In the genomic region with DNA sequence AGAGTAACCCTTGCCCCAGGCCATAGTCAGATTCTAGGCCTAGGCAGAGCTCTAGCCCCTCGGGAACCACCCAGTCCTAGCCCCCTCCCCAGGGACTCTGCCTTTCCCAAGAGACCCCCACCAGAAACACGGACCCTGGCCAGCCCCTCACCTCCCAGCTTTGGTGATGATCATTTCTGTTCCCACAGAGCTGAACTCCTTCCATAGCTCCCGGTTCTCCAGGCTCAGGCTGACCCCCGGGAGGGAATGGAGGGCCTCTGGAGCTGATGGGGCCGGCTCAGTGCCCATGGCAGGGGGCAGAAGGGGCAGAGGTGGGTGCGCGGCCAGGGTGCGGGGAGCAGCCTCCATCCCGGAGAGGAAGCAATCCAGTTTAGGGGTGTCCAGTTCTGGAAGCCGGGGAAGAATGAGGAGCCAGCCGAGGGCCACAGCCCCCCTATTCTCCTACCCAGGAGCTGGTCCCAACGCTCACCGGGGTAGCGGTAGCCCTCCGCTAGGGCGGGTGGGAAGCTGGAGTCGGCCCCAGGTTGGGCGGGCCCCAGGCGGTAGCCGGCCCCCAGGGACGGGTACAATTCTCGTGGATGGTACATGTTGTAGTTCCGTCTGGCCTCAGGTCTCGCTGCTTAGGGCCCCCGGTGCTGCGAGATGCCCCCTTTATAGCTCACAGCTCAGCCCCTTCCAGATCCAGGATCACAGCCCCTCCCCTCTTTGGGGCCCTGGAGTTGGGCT, we compare ENCODE assay signal across 11 cellular contexts. TPM values are rescaled to one million over a fixed set of nuclear protein-coding genes. Genes with fewer than 3 reads are reported as not detected.
DNase-seq lines count a peak whose midpoint lies in the region; ATAC-seq, FAIRE-seq and TF ChIP-seq lines count a peak whose summit lies in the region.
"Had no signal": no experiment of that assay in that cellular context is flagged by ENCODE, and none has a peak within 500 bp of the region (broad histone marks: within the 10 kb centered on the region; RNA-seq: fewer than 3 reads in every experiment).

No MANE protein-coding gene starts in this region.

- peak overlapping the region; percentile 95 for H3K4me3 Mint-ChIP-seq in activated T-helper 17 cell treated with anti-CD3 and anti-CD28 coated beads, Interleukin-2, amount 50 U/mL, for 72 hours

- H3K9me3 Mint-ChIP-seq in activated T-helper 17 cell treated with anti-CD3 and anti-CD28 coated beads, Interleukin-2, amount 50 U/mL, for 72 hours: no peaks in the 10 kb centered on the region

- no peak for TF ChIP-seq EP300 in stomach (IDR thresholded peaks at IDR 0.05)

- intact Hi-C loops in kidney (cut with DNase I): no loop called here
- intact Hi-C loops in stomach (cut with DNase I; ENCODE audit: low total_unique reads): no loop called here

- H3K4me1 ChIP-seq in kidney (ENCODE audit: control insufficient read depth in 1 of 2, insufficient read depth in 1 of 2, low read depth in 1 of 2, low read length in 2 of 2) (peaks cover 16 to 26% of the 10 kb centered on the region in 2 donors), stomach (peaks cover 36 to 66% (median 49%) of the 10 kb centered on the region in 4 donors)

- H3K9me3 ChIP-seq in kidney (ENCODE audit: control insufficient read depth in 1 of 2, low read length in 2 of 2): no peaks in the 10 kb centered on the region
- no peaks in the 10 kb centered on the region for H3K9me3 ChIP-seq in stomach

- TF ChIP-seq POLR2A in stomach (IDR thresholded peaks at IDR 0.05): no peak

- H3K27ac ChIP-seq in kidney (ENCODE audit: low read depth in 2 of 2, low read length in 2 of 2) (peak overlapping the region; percentile 3 to 76), stomach (peak overlapping the region; percentile 66 to 99 (median 88))

- H3K27ac Mint-ChIP-seq in activated T-helper 17 cell treated with anti-CD3 and anti-CD28 coated beads, Interleukin-2, amount 50 U/mL, for 72 hours: no peak overlapping the region

- H3K36me3 ChIP-seq in kidney (ENCODE audit: control insufficient read depth in 1 of 2, insufficient read depth in 2 of 2, low read length in 2 of 2): peaks cover 4 to 10% of the 10 kb centered on the region in 2 donors
- peaks cover 5 to 32% (median 24%) of the 10 kb centered on the region in 4 donors for H3K36me3 ChIP-seq in stomach

- H3K27me3 ChIP-seq in stomach: no peaks in the 10 kb centered on the region

- in situ Hi-C loops in GM13977 (cut with MboI; ENCODE audit: low pct_unique_long_range_greater_than_20kb, low sequenced_read_pairs, unreplicated experiment): no loop called here

- FAIRE-seq in kidney (lab: Jason Lieb, UNC): no peak

- no peaks in the 10 kb centered on the region for H3K27me3 Mint-ChIP-seq in activated T-helper 17 cell treated with anti-CD3 and anti-CD28 coated beads, Interleukin-2, amount 50 U/mL, for 72 hours

- WGBS in stomach, 5 donors: 63 to 87% (median 73%) methylated on average over 15 to 26 of the region's 26 CpGs

- H3K36me3 Mint-ChIP-seq in activated T-helper 17 cell treated with anti-CD3 and anti-CD28 coated beads, Interleukin-2, amount 50 U/mL, for 72 hours (ENCODE audit: low read depth): peaks cover 31% of the 10 kb centered on the region

- no peak for TF ChIP-seq CTCF in kidney (IDR thresholded peaks at IDR 0.05; ENCODE audit: borderline replicate concordance, extremely low read depth, insufficient read depth)
- TF ChIP-seq CTCF in stomach (IDR thresholded peaks at IDR 0.05): no peak
- TF ChIP-seq CTCF in GM13977 (IDR thresholded peaks at IDR 0.05; ENCODE audit: extremely low read depth, insufficient read depth, missing control alignments): no peak

- peak overlapping the region in 1 of 2 donors; percentile 67 for H3K9ac ChIP-seq in kidney (ENCODE audit: low read length in 2 of 2)

- peak; percentile 10 for DNase-seq in NCI-H1436 (lab: John Stamatoyannopoulos, UW)
- no peak for DNase-seq in NCI-H1436 treated with DMSO at 0.1 percent for 48 hours (lab: John Stamatoyannopoulos, UW)
- no peak for DNase-seq in kidney
- DNase-seq in stomach: no peak
- DNase-seq in NCI-H2196 (lab: John Stamatoyannopoulos, UW; ENCODE audit: unreplicated experiment): no peak
- no peak for DNase-seq in GM13977 (ENCODE audit: low spot score)
- DNase-seq: 8988T; activated effector memory CD4-positive, alpha-beta T cell treated with Interleukin-2 at 50 U/mL for 16 hours; NCI-H510A had no signal

- no peak overlapping the region for H3K4me3 ChIP-seq in kidney (ENCODE audit: low read length in 2 of 2)
- H3K4me3 ChIP-seq in stomach: peak overlapping the region; percentile 48 to 66 (median 52)

- no peak for ATAC-seq in activated T-helper 17 cell treated with anti-CD3 and anti-CD28 coated beads, Interleukin-2, amount 50 U/mL, for 72 hours (replicated peaks)
- ATAC-seq in HG02759 (IDR thresholded peaks at IDR 0.05; ENCODE audit: unreplicated experiment): no peak

- H3K4me1 Mint-ChIP-seq in activated T-helper 17 cell treated with anti-CD3 and anti-CD28 coated beads, Interleukin-2, amount 50 U/mL, for 72 hours: peaks cover 20% of the 10 kb centered on the region

RNA-seq across cellular contexts. Expression of a gene that starts 1.0 kb away (rescaled TPM):
- 1 to 10 TPM; 1.1 to 3.7 TPM for total RNA-seq in activated T-helper 17 cell treated with anti-CD3 and anti-CD28 coated beads, Interleukin-2, amount 50 U/mL, for 72 hours
- total RNA-seq in kidney (1.6 TPM), stomach (10 to 100 TPM in 1 of 5 donors, 1 to 10 TPM in 1, not detected in 3; 3.8 to 25.0 TPM)
- polyA plus RNA-seq in kidney (ENCODE audit: insufficient read depth, low read depth, low replicate concordance) (0.62 TPM), stomach (1 to 10 TPM; 1.1 to 2.5 (median 2.1) TPM)

RNA-seq across cellular contexts. Expression of a gene that starts 5.2 kb away (rescaled TPM):
- 100 to 1,000 TPM in 1 of 2 donors, 10 to 100 TPM in 1; 34.7 to 107 TPM for total RNA-seq in activated T-helper 17 cell treated with anti-CD3 and anti-CD28 coated beads, Interleukin-2, amount 50 U/mL, for 72 hours
- total RNA-seq in kidney (40.0 TPM), stomach (100 to 1,000 TPM in 1 of 5 donors, 10 to 100 TPM in 4; 13.9 to 116 (median 37.9) TPM)
- polyA plus RNA-seq in kidney (ENCODE audit: insufficient read depth, low read depth, low replicate concordance) (107 TPM), stomach (100 to 1,000 TPM; 103 to 162 (median 111) TPM)

RNA-seq across cellular contexts. Expression of a gene that starts 15.0 kb away (rescaled TPM):
- 100 to 1,000 TPM; 111 to 147 TPM for total RNA-seq in activated T-helper 17 cell treated with anti-CD3 and anti-CD28 coated beads, Interleukin-2, amount 50 U/mL, for 72 hours
- total RNA-seq in kidney: 78.8 TPM
- polyA plus RNA-seq in kidney (ENCODE audit: insufficient read depth, low read depth, low replicate concordance): 107 TPM
- total RNA-seq in stomach: 10 to 100 TPM; 21.4 to 86.1 (median 63.6) TPM
- polyA plus RNA-seq in stomach: 100 to 1,000 TPM in 1 of 3 donors, 10 to 100 TPM in 2; 76.1 to 118 (median 93.3) TPM

RNA-seq across cellular contexts. Expression of a gene that starts 22.6 kb away (rescaled TPM):
- total RNA-seq in activated T-helper 17 cell treated with anti-CD3 and anti-CD28 coated beads, Interleukin-2, amount 50 U/mL, for 72 hours: 10 to 100 TPM; 13.4 to 37.8 TPM
- total RNA-seq in kidney (3.6 TPM), stomach (100 to 1,000 TPM in 1 of 5 donors, 1 to 10 TPM in 4; 1.8 to 178 (median 7.2) TPM)
- polyA plus RNA-seq in kidney (ENCODE audit: insufficient read depth, low read depth, low replicate concordance) (17.7 TPM), stomach (10 to 100 TPM in 1 of 3 donors, 1 to 10 TPM in 2; 4.4 to 15.9 (median 4.6) TPM)

RNA-seq across cellular contexts. Expression of a gene that starts 25.2 kb away (rescaled TPM):
- total RNA-seq in activated T-helper 17 cell treated with anti-CD3 and anti-CD28 coated beads, Interleukin-2, amount 50 U/mL, for 72 hours: 1,000 to 10,000 TPM; 2,200 to 3,862 TPM
- 1,017 TPM for total RNA-seq in kidney
- 1,506 TPM for polyA plus RNA-seq in kidney (ENCODE audit: insufficient read depth, low read depth, low replicate concordance)
- 1,000 to 10,000 TPM in 1 of 5 donors, 100 to 1,000 TPM in 4; 180 to 2,515 (median 698) TPM for total RNA-seq in stomach
- 1,000 to 10,000 TPM in 1 of 3 donors, 100 to 1,000 TPM in 2; 740 to 1,310 (median 887) TPM for polyA plus RNA-seq in stomach

Comparison
In these comparisons a context has a peak if more than half of its experiments do, and no peak if none do; other contexts are left out.
1. H3K4me3 ChIP-seq: peak in stomach (4 of 4); none in kidney (0 of 2).